ENCODE assay signal across 21 cellular contexts in genomic region chr11:61172888-61173287, GRCh38. TPM values are rescaled to one million over a fixed set of nuclear protein-coding genes. Genes with fewer than 3 reads are reported as not detected.
"Had no signal": no experiment of that assay in that cellular context is flagged by ENCODE, and none has a peak within 500 bp of the region (broad histone marks: within the 10 kb centered on the region; RNA-seq: fewer than 3 reads in every experiment).

No MANE protein-coding gene starts in this region.

- H3K27ac Mint-ChIP-seq: activated T-helper 1 cell treated with anti-CD3 and anti-CD28 coated beads, Interleukin-12 subunit alpha, Interleukin-12 subunit beta, Interleukin-2, Interleukin-4 antibody, amounts not matched to agents 30 ng/mL and 10 ng/mL and 1 ng/mL, durations not matched to agents 14 hours and 24 hours and 36 hours; memory B cell; T-helper 17 cell had no signal

- DNase-seq: activated CD4-positive, alpha-beta T cell treated with anti-CD3 and anti-CD28 coated beads for 36 hours; activated CD4-positive, alpha-beta T cell treated with anti-CD3 and anti-CD28 coated beads, Interleukin-2, amount 50 U/mL, for 48 hours; activated T-cell treated with anti-CD3 and anti-CD28 coated beads for 4 hours; anterior cingulate cortex; brain microvascular endothelial cell; central memory CD4-positive, alpha-beta T cell; colonic mucosa; gastrocnemius medialis; heart left ventricle; kidney; left ventricle myocardium superior; naive thymus-derived CD8-positive, alpha-beta T cell; occipital lobe; posterior cingulate gyrus; T-helper 17 cell had no signal

- H3K27me3 ChIP-seq: colonic mucosa, upper lobe of left lung had no signal

- ATAC-seq: activated CD4-positive, alpha-beta T cell treated with anti-CD3 and anti-CD28 coated beads for 36 hours; heart left ventricle; left ventricle myocardium superior; T-helper 17 cell had no signal

- H3K4me3 Mint-ChIP-seq: activated CD4-positive, alpha-beta T cell treated with anti-CD3 and anti-CD28 coated beads for 36 hours; activated T-helper 1 cell treated with anti-CD3 and anti-CD28 coated beads, Interleukin-12 subunit alpha, Interleukin-12 subunit beta, Interleukin-2, Interleukin-4 antibody, amounts not matched to agents 30 ng/mL and 10 ng/mL and 1 ng/mL, durations not matched to agents 14 hours and 24 hours and 36 hours; memory B cell; T-helper 17 cell had no signal

- H3K4me3 ChIP-seq: colonic mucosa, gastrocnemius medialis, heart left ventricle, skin epidermis, thoracic aorta, upper lobe of left lung had no signal

- H3K4me1 ChIP-seq: colonic mucosa, gastrocnemius medialis had no signal

- H3K36me3 ChIP-seq: brain microvascular endothelial cell, colonic mucosa, gastrocnemius medialis, heart left ventricle, thoracic aorta, upper lobe of left lung had no signal

- H3K27ac ChIP-seq: brain microvascular endothelial cell, colonic mucosa, gastrocnemius medialis, heart left ventricle, skin epidermis, thoracic aorta, upper lobe of left lung had no signal

- H3K9me3 ChIP-seq: colonic mucosa, gastrocnemius medialis, heart left ventricle, thoracic aorta had no signal

- H3K36me3 Mint-ChIP-seq: memory B cell; naive thymus-derived CD8-positive, alpha-beta T cell had no signal

RNA-seq across cellular contexts. Expression of gene PGA3, which starts 30.4 kb away (rescaled TPM):
- total RNA-seq: activated CD4-positive, alpha-beta T cell treated with anti-CD3 and anti-CD28 coated beads for 36 hours; activated T-helper 1 cell treated with anti-CD3 and anti-CD28 coated beads, Interleukin-12 subunit alpha, Interleukin-12 subunit beta, Interleukin-2, Interleukin-4 antibody, amounts not matched to agents 30 ng/mL and 10 ng/mL and 1 ng/mL, durations not matched to agents 14 hours and 24 hours and 36 hours; gastrocnemius medialis; left ventricle myocardium superior; naive thymus-derived CD8-positive, alpha-beta T cell; T-helper 17 cell had no signal

RNA-seq across cellular contexts. Expression of gene PGA4, which starts 49.3 kb away (rescaled TPM):
- total RNA-seq: activated CD4-positive, alpha-beta T cell treated with anti-CD3 and anti-CD28 coated beads for 36 hours; activated T-helper 1 cell treated with anti-CD3 and anti-CD28 coated beads, Interleukin-12 subunit alpha, Interleukin-12 subunit beta, Interleukin-2, Interleukin-4 antibody, amounts not matched to agents 30 ng/mL and 10 ng/mL and 1 ng/mL, durations not matched to agents 14 hours and 24 hours and 36 hours; colonic mucosa; kidney; mucosa of gallbladder; naive thymus-derived CD8-positive, alpha-beta T cell; T-helper 17 cell had no signal
